20 cellular contexts compared by ENCODE assay signal in the genomic region with DNA sequence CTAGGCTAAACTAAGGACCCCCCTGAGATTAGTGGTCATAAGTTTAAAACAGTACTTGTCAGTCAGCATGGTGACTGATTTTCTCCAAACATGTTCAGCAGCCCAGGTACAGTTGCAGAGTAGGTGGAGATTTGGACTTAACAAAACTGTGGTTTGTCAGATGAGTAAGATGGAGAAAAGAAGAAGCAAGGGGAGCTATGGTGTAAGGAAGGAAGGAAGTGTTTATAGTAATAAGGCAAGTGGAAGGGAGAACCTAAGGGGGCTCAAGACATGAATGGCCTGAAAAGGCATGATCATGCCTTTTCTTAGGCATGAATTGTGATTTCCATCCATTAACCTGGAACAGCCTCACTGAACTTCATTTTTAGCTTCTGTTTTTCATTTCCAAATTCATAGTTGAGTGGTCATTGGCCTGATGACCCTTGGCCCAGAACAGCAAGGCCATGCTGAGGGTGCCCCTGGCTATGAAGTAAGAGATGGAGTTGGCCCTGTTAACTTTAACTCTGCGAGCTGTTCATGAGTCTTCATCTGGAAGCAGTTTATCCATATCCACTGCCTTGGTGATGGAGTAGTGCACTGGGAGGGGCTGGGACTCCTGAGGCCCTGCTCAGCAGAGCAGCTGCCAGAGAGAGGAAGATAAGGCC.
DNase-seq lines count a peak whose midpoint lies in the region; ATAC-seq and TF ChIP-seq lines count a peak whose summit lies in the region.
"Had no signal": no experiment of that assay in that cellular context is flagged by ENCODE, and none has a peak within 500 bp of the region (broad histone marks: within the 10 kb centered on the region; RNA-seq: fewer than 3 reads in every experiment).

No MANE protein-coding gene starts in this region.

- peaks cover 12 to 27% of the 10 kb centered on the region in 2 donors for H3K36me3 Mint-ChIP-seq in activated T-cell treated with anti-CD3 and anti-CD28 coated beads, Interleukin-2, amount 50 U/mL, for 72 hours (ENCODE audit: insufficient read depth in 2 of 2)
- peaks cover 5% of the 10 kb centered on the region for H3K36me3 Mint-ChIP-seq in osteocyte (ENCODE audit: unreplicated experiment)

- H3K4me1 ChIP-seq in neutrophil (ENCODE audit: control insufficient read depth in 1 of 2, insufficient read depth in 1 of 2, low read depth in 1 of 2, low read length in 1 of 2), result no peaks in the 10 kb centered on the region
- H3K4me1 ChIP-seq: neural progenitor cell, vagina had no signal

- H3K36me3 ChIP-seq in neutrophil, result no peaks in the 10 kb centered on the region
- H3K36me3 ChIP-seq: vagina had no signal

- peak overlapping the region; percentile 59 for H3K27ac ChIP-seq in neutrophil
- H3K27ac ChIP-seq: hepatocyte, neural progenitor cell, SJSA1, vagina had no signal

- no peaks in the 10 kb centered on the region for H3K27me3 ChIP-seq in neutrophil
- H3K27me3 ChIP-seq: hepatocyte, neural progenitor cell, SJSA1, vagina had no signal

- no peak overlapping the region for H3K27ac Mint-ChIP-seq in activated T-cell treated with anti-CD3 and anti-CD28 coated beads, Interleukin-2, amount 50 U/mL, for 72 hours
- H3K27ac Mint-ChIP-seq in osteocyte (ENCODE audit: unreplicated experiment), result no peak overlapping the region
- H3K27ac Mint-ChIP-seq: activated T-helper 1 cell treated with anti-CD3 and anti-CD28 coated beads, Interleukin-12 subunit alpha, Interleukin-12 subunit beta, Interleukin-2, Interleukin-4 antibody, amounts not matched to agents 30 ng/mL and 10 ng/mL and 1 ng/mL, durations not matched to agents 14 hours and 24 hours and 36 hours; mesothelial cell of epicardium; neural progenitor cell had no signal

- DNase-seq in activated T-cell treated with anti-CD3 and anti-CD28 coated beads, Interleukin-2, amount 50 U/mL, for 72 hours, result peak in 1 of 2 donors; percentile 4
- no peak for DNase-seq in activated T-cell treated with anti-CD3 and anti-CD28 coated beads, Interleukin-2, amount 50 U/mL, for 48 hours
- peak; percentile 15 for DNase-seq in SIG-M5 (lab: John Stamatoyannopoulos, UW)
- no peak for DNase-seq in COLO829 (ENCODE audit: low spot score)
- no peak for DNase-seq in osteocyte (ENCODE audit: extremely low spot score, unreplicated experiment)
- no peak for DNase-seq in GM19240 (ENCODE audit: insufficient read length, low spot score)
- DNase-seq: activated CD4-positive, alpha-beta T cell treated with anti-CD3 and anti-CD28 coated beads for 4 hours; aorta; cerebellar nuclear complex; effector CD8-positive, alpha-beta T cell; NCI-H187 treated with DMSO at 0.1 percent for 48 hours; NCI-H446 had no signal

- H3K4me3 ChIP-seq in neutrophil (ENCODE audit: low read depth in 1 of 2, low read length in 1 of 2), result no peak overlapping the region
- H3K4me3 ChIP-seq: hepatocyte, neural progenitor cell, SJSA1, vagina had no signal

- peaks cover 12% of the 10 kb centered on the region for H3K9me3 ChIP-seq in neutrophil
- H3K9me3 ChIP-seq: vagina had no signal

- TF ChIP-seq CTCF in neutrophil (IDR thresholded peaks at IDR 0.05) (no peak), osteocyte (IDR thresholded peaks at IDR 0.05) (no peak)

- peaks cover 40% of the 10 kb centered on the region for H3K4me1 Mint-ChIP-seq in activated T-cell treated with anti-CD3 and anti-CD28 coated beads, Interleukin-2, amount 50 U/mL, for 72 hours (ENCODE audit: low read depth)
- peaks cover 39% of the 10 kb centered on the region for H3K4me1 Mint-ChIP-seq in osteocyte (ENCODE audit: unreplicated experiment)
- H3K4me1 Mint-ChIP-seq: neural progenitor cell had no signal

- peak; percentile 88 to 90 for ATAC-seq in activated T-cell treated with anti-CD3 and anti-CD28 coated beads, Interleukin-2, amount 50 U/mL, for 72 hours (replicated peaks in 1 of 2)
- ATAC-seq in GM18868 (IDR thresholded peaks at IDR 0.05; ENCODE audit: unreplicated experiment), result peak; percentile 52

- no peak overlapping the region for H3K4me3 Mint-ChIP-seq in activated T-cell treated with anti-CD3 and anti-CD28 coated beads, Interleukin-2, amount 50 U/mL, for 72 hours
- no peak overlapping the region for H3K4me3 Mint-ChIP-seq in osteocyte (ENCODE audit: unreplicated experiment)
- H3K4me3 Mint-ChIP-seq: activated T-helper 1 cell treated with anti-CD3 and anti-CD28 coated beads, Interleukin-12 subunit alpha, Interleukin-12 subunit beta, Interleukin-2, Interleukin-4 antibody, amounts not matched to agents 30 ng/mL and 10 ng/mL and 1 ng/mL, durations not matched to agents 14 hours and 24 hours and 36 hours; mesothelial cell of epicardium; neural progenitor cell had no signal

- H3K27me3 Mint-ChIP-seq in activated T-cell treated with anti-CD3 and anti-CD28 coated beads, Interleukin-2, amount 50 U/mL, for 72 hours (ENCODE audit: low read depth), result no peaks in the 10 kb centered on the region
- H3K27me3 Mint-ChIP-seq in osteocyte (ENCODE audit: unreplicated experiment), result no peaks in the 10 kb centered on the region

- H3K9me3 Mint-ChIP-seq in activated T-cell treated with anti-CD3 and anti-CD28 coated beads, Interleukin-2, amount 50 U/mL, for 72 hours, result peaks cover 3 to 8% of the 10 kb centered on the region in 2 donors
- H3K9me3 Mint-ChIP-seq in osteocyte (ENCODE audit: unreplicated experiment), result peaks cover 4% of the 10 kb centered on the region
